Comparison of ENCODE assay signal across 16 cellular contexts in the genomic region with DNA sequence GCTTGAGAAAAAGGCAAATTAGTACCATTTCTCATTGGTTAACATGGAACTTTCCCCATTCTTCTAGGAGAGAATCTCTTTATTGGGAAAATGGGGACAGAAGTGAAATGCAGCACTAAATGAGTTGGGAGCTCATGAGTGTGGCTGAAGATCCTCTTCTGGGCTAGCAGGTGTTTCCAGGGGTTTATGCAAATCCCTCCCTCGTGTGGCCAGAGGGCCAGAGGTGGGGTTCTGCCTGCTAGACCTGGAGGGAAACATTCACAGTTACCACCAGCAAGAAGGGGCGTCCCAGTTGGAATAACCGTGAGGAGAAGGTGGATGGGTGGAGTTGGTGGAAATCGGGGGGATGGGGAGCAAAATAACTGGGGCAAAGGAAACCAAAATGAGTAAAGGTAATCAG.
"Had no signal": no experiment of that assay in that cellular context is flagged by ENCODE, and none has a peak within 500 bp of the region (broad histone marks: within the 10 kb centered on the region; RNA-seq: fewer than 3 reads in every experiment).

No MANE protein-coding gene starts in this region.

- H3K4me1 ChIP-seq: gastrocnemius medialis, heart right ventricle, sigmoid colon had no signal

- H3K27ac ChIP-seq: epithelial cell of prostate, gastrocnemius medialis, neutrophil, ovary, skin epidermis had no signal

- H3K36me3 Mint-ChIP-seq: type B pancreatic cell had no signal

- H3K9me3 ChIP-seq: esophagus muscularis mucosa, gastrocnemius medialis, neutrophil, ovary, right atrium auricular region, sigmoid colon had no signal

- H3K27me3 ChIP-seq: esophagus muscularis mucosa, gastrocnemius medialis, heart right ventricle, neutrophil, ovary, right atrium auricular region, sigmoid colon had no signal

- ATAC-seq: gastrocnemius medialis; heart right ventricle; naive thymus-derived CD4-positive, alpha-beta T cell had no signal

- DNase-seq: effector memory CD4-positive, alpha-beta T cell; gastrocnemius medialis; heart right ventricle; hypothalamus; kidney glomerular epithelial cell; naive thymus-derived CD4-positive, alpha-beta T cell; nephron progenitor cell; ovary; sigmoid colon; stimulated activated naive CD4-positive, alpha-beta T cell treated with Interleukin-2 at 50 U/mL for 16 hours had no signal

- H3K27me3 Mint-ChIP-seq: type B pancreatic cell had no signal

- H3K27ac Mint-ChIP-seq: naive thymus-derived CD4-positive, alpha-beta T cell; nephron progenitor cell; type B pancreatic cell had no signal

- H3K4me3 ChIP-seq: esophagus muscularis mucosa, gastrocnemius medialis, heart right ventricle, ovary, right atrium auricular region, sigmoid colon, skin epidermis had no signal

- H3K4me3 Mint-ChIP-seq: naive thymus-derived CD4-positive, alpha-beta T cell; nephron progenitor cell; type B pancreatic cell had no signal

- H3K36me3 ChIP-seq: esophagus muscularis mucosa, gastrocnemius medialis, heart right ventricle, neutrophil, ovary, right atrium auricular region, sigmoid colon had no signal
